8 cellular contexts compared by ENCODE assay signal in genomic region chr4:25161599-25161960, GRCh38. TPM values are rescaled to one million over a fixed set of nuclear protein-coding genes. Genes with fewer than 3 reads are reported as not detected.
DNase-seq lines count a peak whose midpoint lies in the region; ATAC-seq, FAIRE-seq and TF ChIP-seq lines count a peak whose summit lies in the region.

No MANE protein-coding gene starts in this region.

- H3K36me3 ChIP-seq in PC-3 (ENCODE audit: low read depth, low read length) (no peaks in the 10 kb centered on the region), prostate gland (no peaks in the 10 kb centered on the region)

- peaks cover 39% of the 10 kb centered on the region for H3K79me2 ChIP-seq in PC-3 (ENCODE audit: low read length)

- no peaks in the 10 kb centered on the region for H3F3A ChIP-seq in PC-3 (ENCODE audit: low read length, unreplicated experiment)

- intact Hi-C loops in PC-3 (cut with micrococcal nuclease) (loop anchor here (1.0 to 5.0 kb wide), 3 partner anchors 12 to 151 kb away; partner anchors contain the start of genes PI4K2B and ZCCHC4), prostate gland (cut with DNase I) (loop anchor here (2.0 to 10.0 kb wide), 2 partner anchors 73 to 213 kb away; partner anchors contain the start of genes ANAPC4 and PI4K2B)

- peak overlapping the region; percentile 92 for H3K4me2 ChIP-seq in PC-3 (ENCODE audit: low read length)

- H3K27me3 ChIP-seq in PC-3 (ENCODE audit: low read length) (no peaks in the 10 kb centered on the region), prostate gland (replicated peaks; ENCODE audit: insufficient read depth) (no peaks in the 10 kb centered on the region)

- H3K27ac ChIP-seq in PC-3 (ENCODE audit: low read length) (peak overlapping the region; percentile 83), prostate gland (peak overlapping the region; percentile 94 to 95)

- ATAC-seq in PC-3 = peak; percentile 9
- no peak for ATAC-seq in GM21717 (IDR thresholded peaks at IDR 0.05; ENCODE audit: unreplicated experiment)
- ATAC-seq in HG02840 (IDR thresholded peaks at IDR 0.05; ENCODE audit: low FRiP score, unreplicated experiment) = no peak
- ATAC-seq in GM18498 (IDR thresholded peaks at IDR 0.05; ENCODE audit: unreplicated experiment) = no peak

- peak overlapping the region; percentile 84 for H2AFZ ChIP-seq in PC-3 (ENCODE audit: low read length)

- TF ChIP-seq CTCF in PC-3 (conservative IDR thresholded peaks at IDR 0.05; ENCODE audit: low read depth, low read length) (no peak), epithelial cell of esophagus (IDR thresholded peaks at IDR 0.05; ENCODE audit: insufficient read depth, low read depth, low read length, missing control alignments) (no peak), prostate gland (IDR thresholded peaks at IDR 0.05) (no peak)

- WGBS in prostate gland = 2% methylated on average over 2 of the region's 2 CpGs

- H3K4me3 ChIP-seq in PC-3 (ENCODE audit: low read length) = peak overlapping the region; percentile 87
- peak overlapping the region; percentile 95 for H3K4me3 ChIP-seq in epithelial cell of esophagus (ENCODE audit: low read length)
- peak overlapping the region; percentile 84 to 90 for H3K4me3 ChIP-seq in prostate gland

- H3K9me2 ChIP-seq in PC-3 (replicated peaks; ENCODE audit: low read length) = no peaks in the 10 kb centered on the region

- in situ Hi-C loops in G401 (cut with HindIII; ENCODE audit: low sequenced_read_pairs) = no loop called here

- no TSS peak for BruUV-seq in PC-3 (replicated peaks; lab: Mats Ljungman, UMichigan)

- DNase-seq in G401 (ENCODE audit: low spot score) (peak; percentile 19), PC-3 (peak; percentile 42), epithelial cell of esophagus (ENCODE audit: low read depth) (peak; percentile 52), prostate gland (ENCODE audit: low spot score) (no peak), HTR-8/SVneo (ENCODE audit: insufficient read length, low spot score) (no peak)

- CTCF ChIA-PET in PC-3 (lab: Charles Lee) = interaction anchor here (0.6 to 2.2 kb wide), 2 partner anchors 12 to 151 kb away, joined by 5 to 8 read pairs; partner anchors contain the start of gene ZCCHC4

- POLR2A ChIA-PET in PC-3 (lab: Charles Lee; ENCODE audit: unreplicated experiment) = no interaction called here

- H3K4me1 ChIP-seq in PC-3 (ENCODE audit: insufficient read depth, low read length) (peaks cover 22% of the 10 kb centered on the region), prostate gland (replicated peaks) (no peaks in the 10 kb centered on the region)

- TF ChIP-seq POLR2A in prostate gland (IDR thresholded peaks at IDR 0.05) = no peak

- H3K9ac ChIP-seq in PC-3 (ENCODE audit: low read length) = peak overlapping the region; percentile 79

- H4K20me1 ChIP-seq in PC-3 (ENCODE audit: low read length) = no peaks in the 10 kb centered on the region

- H3K9me3 ChIP-seq in PC-3 (ENCODE audit: low read length) (no peaks in the 10 kb centered on the region), prostate gland (no peaks in the 10 kb centered on the region)

- no peak for FAIRE-seq in HTR-8/SVneo (lab: Jason Lieb, UNC)

RNA-seq across cellular contexts. Expression of gene SEPSECS, which starts 1.3 kb away (rescaled TPM):
- total RNA-seq in G401 (2014; rRNA removed; shearing (Covaris generic)) = 4.7 and 5.9 TPM in 2 replicates
- 3.1 and 5.2 TPM in 2 replicates for total RNA-seq in PC-3 (2014; rRNA removed)
- 10 to 100 TPM in 1 of 2 donors, 1 to 10 TPM in 1; 7.4 to 12.3 TPM for total RNA-seq in prostate gland

Comparison
In these comparisons a context has a peak if more than half of its experiments do, and no peak if none do; other contexts are left out.
1. DNase-seq: peak in G401 (single experiment), PC-3 (single experiment) and epithelial cell of esophagus (single experiment); none in prostate gland (single experiment) and HTR-8/SVneo (single experiment).
2. Peak in every context shown above with its lines, with median percentiles within 50 percentile points of each other: H3K4me3 ChIP-seq.